In genomic region chr9:109141375-109141774, GRCh38 we compare ENCODE assay signal across 2 cellular contexts.
TF ChIP-seq lines count a peak whose summit lies in the region.

No MANE protein-coding gene starts in this region.

TF ChIP-seq in HEK293, 187 proteins besides CTCF, POLR2A, EP300 and RAD21:
- TF ChIP-seq ZNF184 (tag by site-specific recombination; IDR thresholded peaks at IDR 0.05) (no peak), ATF2 (tag by site-specific recombination; IDR thresholded peaks at IDR 0.05; ENCODE audit: low read depth) (0 out of 2 replicates have a peak, but pooled peaks have one; percentile 30), ZNF324 (tag by site-specific recombination; IDR thresholded peaks at IDR 0.05) (no peak), IKZF3 (tag by site-specific recombination; IDR thresholded peaks at IDR 0.05) (no peak)
TF ChIP-seq in HEK293: peak in this region for 1.

TF ChIP-seq in K562, 482 proteins besides CTCF, POLR2A, EP300 and RAD21:
- TF ChIP-seq SLC30A9 (CRISPR knock-in tag; IDR thresholded peaks at IDR 0.05) = no peak
- peak; percentile 53 for TF ChIP-seq ATF3 (IDR thresholded peaks at IDR 0.05)
- no peak for TF ChIP-seq ATF3 (CRISPR knock-in tag; conservative IDR thresholded peaks at IDR 0.05)
- no peak for TF ChIP-seq GATA2 (CRISPR knock-in tag; IDR thresholded peaks at IDR 0.05)
TF ChIP-seq in K562: peak in this region for 1.
